In genomic region chr19:48715276-48715675, GRCh38 we compare ENCODE assay signal across 7 cellular contexts. TPM values are rescaled to one million over a fixed set of nuclear protein-coding genes. Genes with fewer than 3 reads are reported as not detected.
DNase-seq lines count a peak whose midpoint lies in the region; ATAC-seq and TF ChIP-seq lines count a peak whose summit lies in the region.
"Had no signal": no experiment of that assay in that cellular context is flagged by ENCODE, and none has a peak within 500 bp of the region (broad histone marks: within the 10 kb centered on the region; RNA-seq: fewer than 3 reads in every experiment).

No MANE protein-coding gene starts in this region.

- no peaks in the 10 kb centered on the region for H3K36me3 ChIP-seq in DOHH2 (ENCODE audit: control insufficient read depth, low read length)

- H3K27me3 Mint-ChIP-seq in activated naive CD8-positive, alpha-beta T cell = no peaks in the 10 kb centered on the region
- no peaks in the 10 kb centered on the region for H3K27me3 Mint-ChIP-seq in natural killer cell (ENCODE audit: low read depth in 2 of 2)

- no peaks in the 10 kb centered on the region for H4K20me1 ChIP-seq in DOHH2 (ENCODE audit: control insufficient read depth, insufficient read depth, low read depth, low read length)

- H3K36me3 Mint-ChIP-seq in activated naive CD8-positive, alpha-beta T cell = peaks cover 2% of the 10 kb centered on the region
- H3K36me3 Mint-ChIP-seq in natural killer cell = no peaks in the 10 kb centered on the region

- H3K27ac ChIP-seq in DOHH2 (ENCODE audit: low read depth, low read length) = peak overlapping the region; percentile 56

- peaks cover 15% of the 10 kb centered on the region for H3K4me1 Mint-ChIP-seq in activated naive CD8-positive, alpha-beta T cell (ENCODE audit: low read depth)
- peaks cover 0 to 25% of the 10 kb centered on the region in 2 donors for H3K4me1 Mint-ChIP-seq in natural killer cell

- H3K79me2 ChIP-seq in DOHH2 (ENCODE audit: control insufficient read depth, low read length) = peaks cover 7% of the 10 kb centered on the region

- peak overlapping the region; percentile 89 for H3K4me3 ChIP-seq in DOHH2 (ENCODE audit: low read length)

- H3K9me3 Mint-ChIP-seq in activated naive CD8-positive, alpha-beta T cell (ENCODE audit: low read depth) = no peaks in the 10 kb centered on the region
- H3K9me3 Mint-ChIP-seq in natural killer cell = no peaks in the 10 kb centered on the region

- H3K4me1 ChIP-seq in DOHH2 (ENCODE audit: control insufficient read depth, low read length) = peaks cover 28% of the 10 kb centered on the region

- H3K27ac Mint-ChIP-seq in activated naive CD8-positive, alpha-beta T cell = no peak overlapping the region
- H3K27ac Mint-ChIP-seq in natural killer cell = peak overlapping the region in 1 of 2 donors; percentile 68

- no peaks in the 10 kb centered on the region for H3K9me2 ChIP-seq in DOHH2 (replicated peaks; ENCODE audit: control insufficient read depth, low read length)

- peaks cover 3% of the 10 kb centered on the region; the same call in 1 of the 2 replicates for H3F3A ChIP-seq in DOHH2 (ENCODE audit: control insufficient read depth, insufficient read depth)

- H3K4me3 Mint-ChIP-seq in activated naive CD8-positive, alpha-beta T cell = peak overlapping the region; percentile 7
- H3K4me3 Mint-ChIP-seq in natural killer cell = peak overlapping the region; percentile 83

- intact Hi-C loops in natural killer cell (cut with micrococcal nuclease) = no loop called here

- no peaks in the 10 kb centered on the region for H3K9me3 ChIP-seq in DOHH2 (ENCODE audit: control insufficient read depth, insufficient read depth, low read length)

- H3K4me2 ChIP-seq in DOHH2 (ENCODE audit: low read length) = peak overlapping the region; percentile 98

- ATAC-seq in natural killer cell = no peak
- no peak for ATAC-seq in HG03571 (IDR thresholded peaks at IDR 0.05; ENCODE audit: unreplicated experiment)

- H3K27me3 ChIP-seq in DOHH2 (ENCODE audit: control insufficient read depth, low read length) = no peaks in the 10 kb centered on the region

- no peak for DNase-seq in natural killer cell
- no peak for DNase-seq in NCI-H2107 (lab: John Stamatoyannopoulos, UW)
- DNase-seq in T-helper 1 cell = no peak

- TF ChIP-seq CTCF in DOHH2 (IDR thresholded peaks at IDR 0.05; ENCODE audit: low read depth, low read length, poor library complexity, severe bottlenecking) = no peak
- TF ChIP-seq CTCF in natural killer cell (IDR thresholded peaks at IDR 0.05) = no peak

RNA-seq across cellular contexts. Expression of gene MAMSTR, which starts 4.2 kb away (rescaled TPM):
- 1 to 10 TPM in 1 of 3 donors, under 1 TPM in 2; 0.56 to 1.2 (median 0.98) TPM for total RNA-seq in natural killer cell

RNA-seq across cellular contexts. Expression of gene FUT2, which starts 19.5 kb away (rescaled TPM):
- total RNA-seq in natural killer cell = not detected
- total RNA-seq: NCI-H460 had no signal

RNA-seq across cellular contexts. Expression of gene RASIP1, which starts 25.1 kb away (rescaled TPM):
- not detected for total RNA-seq in natural killer cell

RNA-seq across cellular contexts. Expression of gene IZUMO1, which starts 31.4 kb away (rescaled TPM):
- total RNA-seq in natural killer cell = not detected

RNA-seq across cellular contexts. Expression of gene FUT1, which starts 37.2 kb away (rescaled TPM):
- total RNA-seq in natural killer cell = under 1 TPM in 1 of 3 donors, not detected in 2; 0.18 TPM
